Comparison of ENCODE assay signal across 7 cellular contexts in genomic region chr11:20453657-20454316, GRCh38.
"Had no signal": no experiment of that assay in that cellular context is flagged by ENCODE, and none has a peak within 500 bp of the region (broad histone marks: within the 10 kb centered on the region; RNA-seq: fewer than 3 reads in every experiment).

No MANE protein-coding gene starts in this region.

- DNase-seq: GM23248, GOT3, H7, IMR-90 had no signal

- H3K4me3 ChIP-seq: GM23248, HAP-1, K562 had no signal

- ATAC-seq: HCT116, K562 had no signal

- H3K9me3 ChIP-seq: HAP-1 had no signal

- H3K9ac ChIP-seq: GM23248 had no signal

- H2AFZ ChIP-seq: GM23248 had no signal

- H3K27ac ChIP-seq: GM23248 had no signal
